In the genomic region with DNA sequence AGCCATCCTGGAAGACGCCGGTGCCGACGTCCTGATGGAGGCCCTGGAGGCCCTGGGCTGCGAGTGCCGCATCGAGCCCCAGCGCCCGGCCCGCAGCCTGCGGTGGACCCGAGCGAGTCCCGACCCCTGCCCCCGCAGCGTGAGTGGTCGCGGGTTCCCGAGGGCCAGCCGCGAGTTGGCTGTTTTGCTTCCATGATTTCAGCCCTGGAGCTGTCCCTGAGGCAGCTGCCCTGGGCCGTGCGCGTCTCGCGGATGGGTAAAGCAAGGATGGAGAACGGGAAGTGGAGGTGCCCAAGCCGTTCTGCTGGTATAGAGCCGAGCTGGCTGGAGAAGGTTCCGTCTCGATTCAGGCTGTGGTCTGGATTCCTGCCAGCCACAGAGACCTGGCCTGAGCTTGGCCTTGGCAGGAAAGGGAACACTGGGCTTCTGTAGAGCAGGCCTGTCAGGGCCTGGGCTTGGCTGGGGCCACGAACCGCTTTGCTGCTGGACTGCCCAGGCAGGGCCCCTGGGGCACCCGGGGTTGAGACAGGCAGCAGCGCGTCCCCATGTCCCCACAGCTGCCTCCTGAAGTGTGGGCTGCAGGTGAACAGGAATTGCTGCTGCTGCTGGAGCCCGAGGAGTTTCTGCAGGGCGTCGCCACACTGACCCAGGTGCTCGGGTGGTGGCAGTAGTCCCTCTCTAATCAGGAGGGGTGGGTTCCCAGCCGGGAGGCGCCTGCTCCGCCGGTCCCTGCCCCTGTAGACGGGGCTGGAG, we compare ENCODE assay signal across 8 cellular contexts. TPM values are rescaled to one million over a fixed set of nuclear protein-coding genes. Genes with fewer than 3 reads are reported as not detected.
DNase-seq lines count a peak whose midpoint lies in the region; ATAC-seq and TF ChIP-seq lines count a peak whose summit lies in the region.

No MANE protein-coding gene starts in this region.

- H3K9me3 ChIP-seq in vagina = no peaks in the 10 kb centered on the region

- ATAC-seq in GM21381 (IDR thresholded peaks at IDR 0.05; ENCODE audit: unreplicated experiment) = no peak

- no peak for TF ChIP-seq POLR2A in vagina (IDR thresholded peaks at IDR 0.05)

- peak overlapping the region; percentile 71 for H3K27ac Mint-ChIP-seq in activated CD4-positive, alpha-beta T cell treated with anti-CD3 and anti-CD28 coated beads, Interleukin-2, amount 10 ng/mL, durations not matched to agents 24 days and 14 days

- peak overlapping the region; percentile 93 for H3K4me3 Mint-ChIP-seq in activated CD4-positive, alpha-beta T cell treated with anti-CD3 and anti-CD28 coated beads, Interleukin-2, amount 10 ng/mL, durations not matched to agents 24 days and 14 days

- no peaks in the 10 kb centered on the region for H3K27me3 Mint-ChIP-seq in activated CD4-positive, alpha-beta T cell treated with anti-CD3 and anti-CD28 coated beads, Interleukin-2, amount 10 ng/mL, durations not matched to agents 24 days and 14 days

- no peak for DNase-seq in activated CD4-positive, alpha-beta T cell treated with anti-CD3 and anti-CD28 coated beads, Interleukin-2, amount 10 ng/mL, durations not matched to agents 24 days and 14 days
- no peak for DNase-seq in activated CD4-positive, alpha-beta T cell treated with anti-CD3 and anti-CD28 coated beads for 1 hour
- DNase-seq in OCI-M1 (lab: John Stamatoyannopoulos, UW) (peak; percentile 52), caudate nucleus (lab: John Stamatoyannopoulos, UW) (peak in 7 of 61 donors; percentile 30 to 52 (median 44)), lung microvascular endothelial cell (ENCODE audit: low read depth in 2 of 2) (peak; percentile 22 to 39), vagina (ENCODE audit: extremely low spot score in 2 of 2) (no peak), dedifferentiated amniotic fluid mesenchymal stem cell (ENCODE audit: extremely low spot score) (no peak)

- peaks cover 10% of the 10 kb centered on the region for H3K4me1 Mint-ChIP-seq in activated CD4-positive, alpha-beta T cell treated with anti-CD3 and anti-CD28 coated beads, Interleukin-2, amount 10 ng/mL, durations not matched to agents 24 days and 14 days

- peaks cover 0 to 25% of the 10 kb centered on the region in 2 donors for H3K36me3 ChIP-seq in vagina

- peaks cover 45% of the 10 kb centered on the region for H3K4me1 ChIP-seq in vagina

- intact Hi-C loops in activated CD4-positive, alpha-beta T cell treated with anti-CD3 and anti-CD28 coated beads, Interleukin-2, amount 10 ng/mL, durations not matched to agents 24 days and 14 days (cut with micrococcal nuclease) = loop anchor here (1.0 to 5.0 kb wide), 4 partner anchors 8 to 168 kb away; a partner anchor contains a TSS
- intact Hi-C loops in vagina (cut with DNase I) = loop anchor here (5.0 kb wide), 1 partner anchor 67 kb away; a partner anchor contains a TSS

- no peaks in the 10 kb centered on the region for H3K27me3 ChIP-seq in vagina

- peaks cover 15% of the 10 kb centered on the region for H3K36me3 Mint-ChIP-seq in activated CD4-positive, alpha-beta T cell treated with anti-CD3 and anti-CD28 coated beads, Interleukin-2, amount 10 ng/mL, durations not matched to agents 24 days and 14 days (ENCODE audit: low read depth)

- H3K9me3 Mint-ChIP-seq in activated CD4-positive, alpha-beta T cell treated with anti-CD3 and anti-CD28 coated beads, Interleukin-2, amount 10 ng/mL, durations not matched to agents 24 days and 14 days = no peaks in the 10 kb centered on the region

- H3K27ac ChIP-seq in caudate nucleus (ENCODE audit: low read depth, low read length) = peak overlapping the region; percentile 89
- peak overlapping the region; percentile 90 for H3K27ac ChIP-seq in vagina

- peak overlapping the region; percentile 82 for H3K4me3 ChIP-seq in vagina

- TF ChIP-seq CTCF in vagina (IDR thresholded peaks at IDR 0.05) = no peak

RNA-seq across cellular contexts. Expression of a gene that starts 0.9 kb away (rescaled TPM):
- total RNA-seq in activated CD4-positive, alpha-beta T cell treated with anti-CD3 and anti-CD28 coated beads, Interleukin-2, amount 10 ng/mL, durations not matched to agents 24 days and 14 days = 201 and 207 TPM in 2 replicates
- total RNA-seq in lung microvascular endothelial cell (50.4 and 57.1 TPM in 2 replicates), vagina (89.6 TPM)

RNA-seq across cellular contexts. Expression of a gene that starts 1.3 kb away (rescaled TPM):
- 28.2 and 30.0 TPM in 2 replicates for total RNA-seq in activated CD4-positive, alpha-beta T cell treated with anti-CD3 and anti-CD28 coated beads, Interleukin-2, amount 10 ng/mL, durations not matched to agents 24 days and 14 days
- total RNA-seq in lung microvascular endothelial cell (2.4 and 4.0 TPM in 2 replicates), vagina (13.5 TPM)

RNA-seq across cellular contexts. Expression of a gene that starts 2.5 kb away (rescaled TPM):
- 46.3 and 50.0 TPM in 2 replicates for total RNA-seq in activated CD4-positive, alpha-beta T cell treated with anti-CD3 and anti-CD28 coated beads, Interleukin-2, amount 10 ng/mL, durations not matched to agents 24 days and 14 days
- 32.3 and 47.4 TPM in 2 replicates for total RNA-seq in lung microvascular endothelial cell
- total RNA-seq in vagina = 96.0 TPM

RNA-seq across cellular contexts. Expression of a gene that starts 8.5 kb away (rescaled TPM):
- total RNA-seq in activated CD4-positive, alpha-beta T cell treated with anti-CD3 and anti-CD28 coated beads, Interleukin-2, amount 10 ng/mL, durations not matched to agents 24 days and 14 days = 24.6 and 24.9 TPM in 2 replicates
- total RNA-seq in lung microvascular endothelial cell (32.7 and 49.8 TPM in 2 replicates), vagina (75.9 TPM)

RNA-seq across cellular contexts. Expression of a gene that starts 8.9 kb away (rescaled TPM):
- 77.4 and 81.1 TPM in 2 replicates for total RNA-seq in activated CD4-positive, alpha-beta T cell treated with anti-CD3 and anti-CD28 coated beads, Interleukin-2, amount 10 ng/mL, durations not matched to agents 24 days and 14 days
- total RNA-seq in lung microvascular endothelial cell (56.7 and 57.3 TPM in 2 replicates), vagina (40.8 TPM)

Comparison
In these comparisons a context has a peak if more than half of its experiments do, and no peak if none do; other contexts are left out.
1. DNase-seq: peak in OCI-M1 (single experiment) and lung microvascular endothelial cell (2 of 2); none in activated CD4-positive, alpha-beta T cell treated with anti-CD3 and anti-CD28 coated beads, Interleukin-2, amount 10 ng/mL, durations not matched to agents 24 days and 14 days (single experiment), activated CD4-positive, alpha-beta T cell treated with anti-CD3 and anti-CD28 coated beads for 1 hour (single experiment), vagina (0 of 2) and dedifferentiated amniotic fluid mesenchymal stem cell (single experiment).